In the genomic region with DNA sequence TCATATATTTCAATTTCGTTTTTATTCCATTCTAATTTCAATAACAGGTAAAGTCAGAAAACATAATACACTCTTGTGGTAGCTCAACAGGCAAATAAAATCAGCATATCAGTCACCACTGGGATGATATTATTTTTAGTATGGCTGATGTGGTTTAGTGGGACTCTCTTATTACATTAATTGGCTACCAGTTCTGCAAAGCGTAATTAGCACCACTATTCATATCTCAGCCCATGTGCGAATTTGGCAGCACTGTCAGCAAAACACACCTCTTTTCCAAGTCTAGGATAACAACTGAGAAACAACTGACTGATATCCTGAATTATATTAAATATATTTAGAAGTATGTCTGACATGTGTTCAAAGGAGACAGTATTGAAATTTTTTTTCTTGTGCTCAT, we compare ENCODE assay signal across 24 cellular contexts.
"Had no signal": no experiment of that assay in that cellular context is flagged by ENCODE, and none has a peak within 500 bp of the region (broad histone marks: within the 10 kb centered on the region; RNA-seq: fewer than 3 reads in every experiment).

No MANE protein-coding gene starts in this region.

- H3K36me3 ChIP-seq: lower lobe of right lung, ovary, right lobe of liver, spleen, stomach, thyroid gland, transverse colon, upper lobe of left lung, vagina had no signal

- H3K27me3 ChIP-seq: ovary, right lobe of liver, spleen, stomach, testis, thyroid gland, transverse colon, upper lobe of left lung, vagina had no signal

- H3K4me3 Mint-ChIP-seq: immature natural killer cell; naive thymus-derived CD4-positive, alpha-beta T cell; natural killer cell treated with Interleukin-12 subunit alpha and Interleukin-12 subunit beta and Interleukin-15 and Interleukin-18, amount 100 ng/mL, for 72 hours; stimulated activated effector memory CD8-positive, alpha-beta T cell treated with anti-CD3 and anti-CD28 coated beads, Interleukin-12 subunit alpha, Interleukin-12 subunit beta, amount 100 ng/mL, for 72 hours had no signal

- H3K4me3 ChIP-seq: lower lobe of right lung, ovary, right lobe of liver, skin epidermis, spleen, stomach, testis, thyroid gland, transverse colon, upper lobe of left lung, vagina had no signal

- H3K9me3 ChIP-seq: lower lobe of right lung, ovary, right lobe of liver, stomach, testis, thyroid gland, transverse colon, upper lobe of left lung, vagina had no signal

- H3K4me1 Mint-ChIP-seq: immature natural killer cell; naive thymus-derived CD4-positive, alpha-beta T cell; stimulated activated effector memory CD8-positive, alpha-beta T cell treated with anti-CD3 and anti-CD28 coated beads, Interleukin-12 subunit alpha, Interleukin-12 subunit beta, amount 100 ng/mL, for 72 hours had no signal

- H3K9me3 Mint-ChIP-seq: immature natural killer cell; natural killer cell treated with Interleukin-12 subunit alpha and Interleukin-12 subunit beta and Interleukin-15 and Interleukin-18, amount 100 ng/mL, for 72 hours had no signal

- H3K27ac ChIP-seq: lower lobe of right lung, ovary, right lobe of liver, skin epidermis, spleen, stomach, testis, thyroid gland, transverse colon, upper lobe of left lung, vagina had no signal

- H3K27me3 Mint-ChIP-seq: naive thymus-derived CD4-positive, alpha-beta T cell had no signal

- H3K4me1 ChIP-seq: lower lobe of right lung, right lobe of liver, spleen, testis, thyroid gland, upper lobe of left lung, vagina had no signal

- DNase-seq: head of caudate nucleus; hypothalamus; immature natural killer cell; kidney; lower lobe of right lung; mammary epithelial cell; mesenchymal stem cell; naive thymus-derived CD4-positive, alpha-beta T cell; ovary; retina; right lobe of liver; spleen; stimulated activated CD4-positive, alpha-beta T cell treated with anti-CD3 and anti-CD28 coated beads, Interleukin-4, amount 100 ng/mL, for 24 hours; stimulated activated naive CD4-positive, alpha-beta T cell; stomach; testis; thyroid gland; transverse colon; upper lobe of left lung had no signal

- ATAC-seq: lower lobe of right lung; naive thymus-derived CD4-positive, alpha-beta T cell; natural killer cell treated with Interleukin-12 subunit alpha and Interleukin-12 subunit beta and Interleukin-15 and Interleukin-18, amount 100 ng/mL, for 72 hours; right lobe of liver; stimulated activated effector memory CD8-positive, alpha-beta T cell treated with anti-CD3 and anti-CD28 coated beads, Interleukin-12 subunit alpha, Interleukin-12 subunit beta, amount 100 ng/mL, for 72 hours had no signal

- H3K27ac Mint-ChIP-seq: immature natural killer cell; naive thymus-derived CD4-positive, alpha-beta T cell; natural killer cell treated with Interleukin-12 subunit alpha and Interleukin-12 subunit beta and Interleukin-15 and Interleukin-18, amount 100 ng/mL, for 72 hours; progenitor cell of endocrine pancreas; stimulated activated effector memory CD8-positive, alpha-beta T cell treated with anti-CD3 and anti-CD28 coated beads, Interleukin-12 subunit alpha, Interleukin-12 subunit beta, amount 100 ng/mL, for 72 hours had no signal
